ENCODE assay signal across 13 cellular contexts in the genomic region with DNA sequence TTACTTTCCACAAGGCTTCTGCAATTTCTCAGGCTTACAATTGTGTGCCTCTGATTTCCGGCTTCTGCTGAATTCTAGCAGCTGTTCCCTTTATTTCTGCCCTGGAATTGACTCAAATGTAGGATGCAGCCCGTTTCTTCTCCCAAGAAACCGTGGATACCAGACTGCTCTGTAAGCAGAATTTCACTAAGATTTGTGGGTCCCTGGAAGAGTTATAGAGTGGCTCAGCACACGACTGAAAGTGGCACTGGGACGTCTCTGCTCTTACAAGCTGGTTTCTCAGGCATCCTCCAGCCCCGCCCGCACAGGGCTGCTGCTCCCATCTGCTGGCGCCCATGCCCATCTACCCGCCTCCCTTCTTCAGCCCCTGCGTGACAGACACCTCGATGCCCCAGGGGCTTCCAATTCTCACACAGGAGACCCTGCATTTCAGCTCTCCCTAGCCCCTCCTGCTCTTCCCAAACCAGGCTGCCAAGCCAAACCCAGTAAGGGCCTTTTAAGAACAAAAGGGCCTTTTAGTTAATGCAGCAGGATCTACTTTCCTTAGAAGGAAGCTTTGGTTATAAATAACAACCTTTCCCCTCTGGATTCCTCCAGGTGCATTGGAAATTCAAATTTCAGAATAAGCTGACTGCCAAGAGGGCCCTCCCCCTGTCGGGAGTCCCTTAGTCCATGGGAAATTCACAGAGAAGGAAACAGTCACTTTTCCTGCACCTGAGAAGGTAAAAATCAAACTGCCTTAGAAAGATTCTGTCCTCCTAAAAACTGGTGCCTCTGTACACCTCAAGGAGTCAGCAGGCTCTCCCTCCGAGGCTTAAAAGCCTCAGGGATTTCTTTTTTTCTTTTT. TPM values are rescaled to one million over a fixed set of nuclear protein-coding genes. Genes with fewer than 3 reads are reported as not detected.
DNase-seq lines count a peak whose midpoint lies in the region; ATAC-seq and TF ChIP-seq lines count a peak whose summit lies in the region.
"Had no signal": no experiment of that assay in that cellular context is flagged by ENCODE, and none has a peak within 500 bp of the region (broad histone marks: within the 10 kb centered on the region; RNA-seq: fewer than 3 reads in every experiment).

No MANE protein-coding gene starts in this region.

- DNase-seq in NCI-H1417 (lab: John Stamatoyannopoulos, UW) (peak; percentile 53 to 80 (median 75)), NCI-H1417 treated with DMSO at 0.1 percent for 48 hours (lab: John Stamatoyannopoulos, UW) (no peak), SJCRH30 (peak; percentile 48 to 72), inferior parietal cortex (ENCODE audit: extremely low spot score) (peak; percentile 40), suprapubic skin (ENCODE audit: low spot score in 2 of 2) (no peak), foreskin keratinocyte (no peak)
- DNase-seq in activated naive CD4-positive, alpha-beta T cell treated with anti-CD3 and anti-CD28 coated beads, Interleukin-2, amount 50 U/mL, for 16 hours = no peak
- DNase-seq: activated CD4-positive, alpha-beta T cell treated with anti-CD3 and anti-CD28 coated beads, Interleukin-2, amount 50 U/mL, for 1 hour; activated naive CD8-positive, alpha-beta T cell treated with anti-CD3 and anti-CD28 coated beads, Interleukin-2, amount 10 ng/mL, durations not matched to agents 7 days and 5 days; DND-41; HCEC 1CT; NCI-H1105 had no signal

- H3K4me1 ChIP-seq in SJCRH30 = peaks cover 17% of the 10 kb centered on the region
- peaks cover 19% of the 10 kb centered on the region for H3K4me1 ChIP-seq in suprapubic skin
- H3K4me1 ChIP-seq in foreskin keratinocyte = no peaks in the 10 kb centered on the region

- H3K4me3 ChIP-seq in SJCRH30 (peak overlapping the region; percentile 45), suprapubic skin (no peak overlapping the region)

- H3K9me3 ChIP-seq in SJCRH30 (replicated peaks) (no peaks in the 10 kb centered on the region), suprapubic skin (no peaks in the 10 kb centered on the region)

- TF ChIP-seq EP300 in suprapubic skin (IDR thresholded peaks at IDR 0.05) = no peak

- H3K27me3 ChIP-seq in SJCRH30 (0 out of 2 replicates have a peak, but pooled peaks cover 3% of the 10 kb centered on the region), suprapubic skin (no peaks in the 10 kb centered on the region), foreskin keratinocyte (peaks cover 8% of the 10 kb centered on the region)

- WGBS in suprapubic skin = 28% methylated on average over 13 of the region's 13 CpGs

- ATAC-seq in foreskin keratinocyte (no peak), GM21447 (IDR thresholded peaks at IDR 0.05; ENCODE audit: unreplicated experiment) (no peak)

- TF ChIP-seq CTCF in suprapubic skin (IDR thresholded peaks at IDR 0.05) (no peak), foreskin keratinocyte (conservative IDR thresholded peaks at IDR 0.05) (no peak)

- H3K36me3 ChIP-seq in SJCRH30 (no peaks in the 10 kb centered on the region), suprapubic skin (no peaks in the 10 kb centered on the region)

- peak overlapping the region; percentile 41 for H3K27ac ChIP-seq in SJCRH30
- peak overlapping the region; percentile 54 for H3K27ac ChIP-seq in suprapubic skin
- H3K27ac ChIP-seq in foreskin keratinocyte = no peak overlapping the region

- TF ChIP-seq POLR2A in suprapubic skin (IDR thresholded peaks at IDR 0.05) = no peak

RNA-seq across cellular contexts. Expression of gene TENT5B, which starts 45.4 kb away (rescaled TPM):
- total RNA-seq in SJCRH30 (2014; rRNA removed; shearing (Covaris generic)) = 0.04 and 0.10 TPM in 2 replicates
- total RNA-seq in suprapubic skin = 100 to 1,000 TPM in 3 of 4 donors, 10 to 100 TPM in 1; 72.3 to 233 (median 198) TPM
- total RNA-seq in foreskin keratinocyte = 55.8 and 59.5 TPM in 2 replicates
- polyA plus RNA-seq in foreskin keratinocyte = 46.7 and 50.3 TPM in 2 replicates
- total RNA-seq: activated naive CD8-positive, alpha-beta T cell treated with anti-CD3 and anti-CD28 coated beads, Interleukin-2, amount 10 ng/mL, durations not matched to agents 7 days and 5 days had no signal

Comparison
In these comparisons a context has a peak if more than half of its experiments do, and no peak if none do; other contexts are left out.
1. DNase-seq: peak in NCI-H1417 (3 of 3), SJCRH30 (2 of 2) and inferior parietal cortex (single experiment); none in NCI-H1417 treated with DMSO at 0.1 percent for 48 hours (single experiment), suprapubic skin (0 of 2), foreskin keratinocyte (0 of 2) and activated naive CD4-positive, alpha-beta T cell treated with anti-CD3 and anti-CD28 coated beads, Interleukin-2, amount 50 U/mL, for 16 hours (single experiment).
2. RNA of gene TENT5B, which starts 45.4 kb away (total RNA-seq): 72.3 to 233 TPM in suprapubic skin and 55.8 to 59.5 TPM in foreskin keratinocyte; 0.04 to 0.10 TPM in SJCRH30; every median in the first group is over 10 times any median in the second.